In the genomic region with DNA sequence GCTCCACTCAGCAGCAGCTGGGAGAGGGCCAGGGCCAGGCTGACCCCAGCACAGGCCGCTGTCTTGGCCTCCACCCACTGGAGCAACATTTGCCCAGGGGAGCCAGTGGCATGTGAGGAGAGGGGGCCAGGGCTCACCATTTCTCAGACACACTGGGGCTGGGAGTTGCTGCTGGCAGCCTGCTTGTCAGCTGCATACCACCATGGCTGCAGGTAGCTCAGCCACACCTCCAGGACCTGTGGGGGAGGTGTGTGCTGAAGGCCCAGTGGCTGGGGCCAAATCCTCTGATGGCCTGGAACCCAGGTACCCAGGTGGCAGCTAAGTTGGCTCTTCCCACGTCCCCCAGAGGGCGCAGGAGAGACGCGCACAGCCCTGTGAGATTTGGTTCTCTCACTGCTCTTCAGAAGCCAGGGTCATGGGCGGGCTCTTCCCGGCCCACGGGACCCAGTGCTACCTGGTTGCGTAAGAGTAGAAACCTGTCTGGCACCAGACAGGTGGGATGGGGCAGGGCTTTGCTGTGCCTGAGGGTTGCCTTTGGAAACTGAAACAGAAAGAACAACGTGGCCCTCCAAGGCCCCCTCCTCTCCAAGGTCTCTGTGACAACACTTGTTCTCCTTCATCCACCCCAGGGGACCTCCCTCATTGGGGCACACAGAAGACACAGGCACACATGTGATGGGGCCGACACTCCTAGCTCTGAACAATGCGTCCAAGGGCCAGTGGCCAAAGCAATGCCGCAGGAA, we compare ENCODE assay signal across 8 cellular contexts.
DNase-seq lines count a peak whose midpoint lies in the region; ATAC-seq lines count a peak whose summit lies in the region.

No MANE protein-coding gene starts in this region.

- H3K27me3 Mint-ChIP-seq in effector memory CD8-positive, alpha-beta T cell = no peaks in the 10 kb centered on the region
- H3K27me3 Mint-ChIP-seq in naive B cell = peaks cover 4 to 24% (median 5%) of the 10 kb centered on the region in 3 donors
- peaks cover 6 to 9% of the 10 kb centered on the region in 2 donors for H3K27me3 Mint-ChIP-seq in stimulated activated naive B cell treated with anti-CD40 and anti-IgM and Interleukin-4, amounts not matched to agents 10 μg/mL and 1 μg/mL and 100 μg/mL, for 72 hours

- H3K4me1 Mint-ChIP-seq in effector memory CD8-positive, alpha-beta T cell (ENCODE audit: low read depth in 2 of 2) = peaks cover 4 to 14% of the 10 kb centered on the region in 2 donors
- H3K4me1 Mint-ChIP-seq in naive B cell = peaks cover 0 to 9% (median 3%) of the 10 kb centered on the region in 3 donors
- peaks cover 12 to 13% of the 10 kb centered on the region in 2 donors for H3K4me1 Mint-ChIP-seq in stimulated activated naive B cell treated with anti-CD40 and anti-IgM and Interleukin-4, amounts not matched to agents 10 μg/mL and 1 μg/mL and 100 μg/mL, for 72 hours

- H3K4me3 ChIP-seq in H7 (ENCODE audit: insufficient read depth, low read depth, low read length) = no peak overlapping the region

- H3K4me3 Mint-ChIP-seq in effector memory CD8-positive, alpha-beta T cell = peak overlapping the region in 1 of 2 donors; percentile 46
- no peak overlapping the region for H3K4me3 Mint-ChIP-seq in naive B cell
- H3K4me3 Mint-ChIP-seq in stimulated activated naive B cell treated with anti-CD40 and anti-IgM and Interleukin-4, amounts not matched to agents 10 μg/mL and 1 μg/mL and 100 μg/mL, for 72 hours = no peak overlapping the region

- DNase-seq in AML-193 (lab: John Stamatoyannopoulos, UW) (peak; percentile 22 to 29), H7 (peak; percentile 95), NCI-H524 treated with DMSO at 0.1 percent for 48 hours (lab: John Stamatoyannopoulos, UW) (peak; percentile 15), naive B cell (peak; percentile 38)
- peak; percentile 24 to 51 for DNase-seq in activated CD4-positive, alpha-beta T cell treated with anti-CD3 and anti-CD28 coated beads, Interleukin-2, amount 50 U/mL, for 24 hours (ENCODE audit: low read depth in 1 of 2, low spot score in 1 of 2)
- DNase-seq in effector memory CD8-positive, alpha-beta T cell = peak; percentile 60 to 64 (median 61)
- DNase-seq in stimulated activated naive B cell treated with anti-CD40 and anti-IgM and Interleukin-4, amounts not matched to agents 10 μg/mL and 1 μg/mL and 100 μg/mL, for 72 hours = peak; percentile 41

- H3K27me3 ChIP-seq in H7 (ENCODE audit: control insufficient read depth, insufficient read depth, low read length) = no peaks in the 10 kb centered on the region

- no peaks in the 10 kb centered on the region for H3K36me3 ChIP-seq in H7 (replicated peaks; ENCODE audit: control insufficient read depth, insufficient read depth, low read length)

- no peaks in the 10 kb centered on the region for H3K36me3 Mint-ChIP-seq in effector memory CD8-positive, alpha-beta T cell (ENCODE audit: insufficient read depth)
- no peaks in the 10 kb centered on the region for H3K36me3 Mint-ChIP-seq in naive B cell
- H3K36me3 Mint-ChIP-seq in stimulated activated naive B cell treated with anti-CD40 and anti-IgM and Interleukin-4, amounts not matched to agents 10 μg/mL and 1 μg/mL and 100 μg/mL, for 72 hours = no peaks in the 10 kb centered on the region

- no peaks in the 10 kb centered on the region for H3K9me3 Mint-ChIP-seq in effector memory CD8-positive, alpha-beta T cell
- H3K9me3 Mint-ChIP-seq in naive B cell = no peaks in the 10 kb centered on the region
- H3K9me3 Mint-ChIP-seq in stimulated activated naive B cell treated with anti-CD40 and anti-IgM and Interleukin-4, amounts not matched to agents 10 μg/mL and 1 μg/mL and 100 μg/mL, for 72 hours = no peaks in the 10 kb centered on the region

- H3K27ac Mint-ChIP-seq in effector memory CD8-positive, alpha-beta T cell = peak overlapping the region in 1 of 2 donors; percentile 28
- peak overlapping the region in 1 of 6 donors; percentile 82 for H3K27ac Mint-ChIP-seq in naive B cell
- H3K27ac Mint-ChIP-seq in stimulated activated naive B cell treated with anti-CD40 and anti-IgM and Interleukin-4, amounts not matched to agents 10 μg/mL and 1 μg/mL and 100 μg/mL, for 72 hours = peak overlapping the region; percentile 25

- peak; percentile 92 for ATAC-seq in effector memory CD8-positive, alpha-beta T cell (replicated peaks)
- ATAC-seq in naive B cell (ENCODE audit: low read depth in 2 of 2) (peak; percentile 80 to 87), HG02588 (IDR thresholded peaks at IDR 0.05; ENCODE audit: unreplicated experiment) (no peak)
- peak; percentile 87 to 90 for ATAC-seq in stimulated activated naive B cell treated with anti-CD40 and anti-IgM and Interleukin-4, amounts not matched to agents 10 μg/mL and 1 μg/mL and 100 μg/mL, for 72 hours (replicated peaks)

Comparison
In these comparisons a context has a peak if more than half of its experiments do, and no peak if none do; other contexts are left out.
1. DNase-seq: peak in every context shown above with its lines; median percentile 95 in H7; 61 in effector memory CD8-positive, alpha-beta T cell; 41 in stimulated activated naive B cell treated with anti-CD40 and anti-IgM and Interleukin-4, amounts not matched to agents 10 μg/mL and 1 μg/mL and 100 μg/mL, for 72 hours; 38 in naive B cell; 38 in activated CD4-positive, alpha-beta T cell treated with anti-CD3 and anti-CD28 coated beads, Interleukin-2, amount 50 U/mL, for 24 hours; 26 in AML-193; 15 in NCI-H524 treated with DMSO at 0.1 percent for 48 hours.